In genomic region chr5:181280251-181280762, GRCh38 we compare ENCODE assay signal across 14 cellular contexts. TPM values are rescaled to one million over a fixed set of nuclear protein-coding genes. Genes with fewer than 3 reads are reported as not detected.
DNase-seq lines count a peak whose midpoint lies in the region; ATAC-seq, FAIRE-seq and TF ChIP-seq lines count a peak whose summit lies in the region.
"Had no signal": no experiment of that assay in that cellular context is flagged by ENCODE, and none has a peak within 500 bp of the region (broad histone marks: within the 10 kb centered on the region; RNA-seq: fewer than 3 reads in every experiment).

No MANE protein-coding gene starts in this region.

- WGBS in H1 (ENCODE audit: extremely low coverage in 1 of 2, insufficient coverage in 1 of 2, insufficient read length in 1 of 2, insufficient replicate concordance in 2 of 2, low coverage in 1 of 2, low lambda C conversion rate in 2 of 2, missing lambda C conversion rate in 1 of 2), 2 experiments = 2 to 100% methylated on average over 3 to 7 of the region's 7 CpGs
- WGBS in smooth muscle cell (ENCODE audit: low lambda C conversion rate) = 1% methylated on average over 7 of the region's 7 CpGs

- H4K5ac ChIP-seq in H1 (ENCODE audit: insufficient read length, low read depth, low read length) = no peak overlapping the region

- POLR2A ChIA-PET in H1 (lab: Charles Lee; ENCODE audit: partially characterized antibody) = interaction anchor here (0.8 to 3.8 kb wide), 8 partner anchors 20 to 92 kb away, joined by 3 to 40 read pairs (median 4); partner anchors contain the start of genes RACK1 and TRIM52

- no peak overlapping the region for H3K27ac ChIP-seq in HUES48 (ENCODE audit: low read depth, low read length)
- no peak overlapping the region for H3K27ac ChIP-seq in H1 (ENCODE audit: low read depth, low read length)
- no peak overlapping the region for H3K27ac ChIP-seq in iPS-20b (ENCODE audit: low read length)
- no peak overlapping the region for H3K27ac ChIP-seq in smooth muscle cell (ENCODE audit: low read depth)
- H3K27ac ChIP-seq: BLaER1 treated with 17β-estradiol and CSF1 and Interleukin-3, amounts not matched to agents 10 nM and 100 nM had no signal

- no peaks in the 10 kb centered on the region; the same call in none of the 2 replicates for H3K79me1 ChIP-seq in H1 (ENCODE audit: low read depth, low read length)

- no peak for FAIRE-seq in H1 (lab: Jason Lieb, UNC)
- no peak for FAIRE-seq in H54 (lab: Jason Lieb, UNC)
- FAIRE-seq: HTR-8/SVneo, RCC 7860 had no signal

- H3K23me2 ChIP-seq in H1 (ENCODE audit: low read depth, low read length) = peaks cover 15% of the 10 kb centered on the region; the same call in 1 of the 2 replicates

- H2BK12ac ChIP-seq in H1 (ENCODE audit: low read depth, low read length) = no peak overlapping the region

- no peak overlapping the region for H2BK20ac ChIP-seq in H1 (ENCODE audit: low read length)

- H4K91ac ChIP-seq in H1 (replicated peaks; ENCODE audit: insufficient read length, low read length) = no peak overlapping the region

- CTCF ChIA-PET in H1 (lab: Charles Lee; ENCODE audit: partially characterized antibody) = interaction anchor here (1.0 to 1.6 kb wide), 2 partner anchors 20 to 77 kb away, joined by 3 read pairs; partner anchors contain the start of gene TRIM52

- H2AK5ac ChIP-seq in H1 (ENCODE audit: low read depth, low read length) = no peak overlapping the region

- H3K56ac ChIP-seq in H1 (replicated peaks; ENCODE audit: insufficient read length, low read depth, low read length) = no peak overlapping the region

- H3K27me3 ChIP-seq in HUES48 (ENCODE audit: control insufficient read depth, insufficient read depth, low read length) = no peaks in the 10 kb centered on the region
- H3K27me3 ChIP-seq in H1 (replicated peaks in 1 of 4; ENCODE audit: control insufficient read depth in 3 of 4, extremely low read depth in 1 of 4, insufficient read depth in 3 of 4, low read length in 3 of 4) = no peaks in the 10 kb centered on the region
- no peaks in the 10 kb centered on the region for H3K27me3 ChIP-seq in iPS-20b (ENCODE audit: insufficient read depth, low read length)
- H3K27me3 ChIP-seq in smooth muscle cell (ENCODE audit: low read depth) = no peaks in the 10 kb centered on the region
- H3K27me3 ChIP-seq: BLaER1 treated with 17β-estradiol and CSF1 and Interleukin-3, amounts not matched to agents 10 nM and 100 nM had no signal

- no peak overlapping the region for H2BK5ac ChIP-seq in H1 (ENCODE audit: low read depth, low read length)

- H3F3A ChIP-seq in smooth muscle cell (ENCODE audit: low read depth) = no peaks in the 10 kb centered on the region

- H3K14ac ChIP-seq in H1 (ENCODE audit: insufficient read length) = no peak overlapping the region

- H3K4me2 ChIP-seq in H1 (ENCODE audit: insufficient read depth in 1 of 2, low read depth in 2 of 2, low read length in 2 of 2) = peak overlapping the region; percentile 56 to 79
- peak overlapping the region; percentile 89 for H3K4me2 ChIP-seq in smooth muscle cell
- H3K4me2 ChIP-seq: BLaER1 treated with 17β-estradiol and CSF1 and Interleukin-3, amounts not matched to agents 10 nM and 100 nM had no signal

- H3K79me2 ChIP-seq in H1 (ENCODE audit: control insufficient read depth in 1 of 2, insufficient read depth in 2 of 2, low read length in 2 of 2) (peaks cover 0 to 20% of the 10 kb centered on the region in 2 experiments; a peak in 3 of 4 replicates), smooth muscle cell (ENCODE audit: low read depth) (peaks cover 15% of the 10 kb centered on the region)

- H3K36me3 ChIP-seq in HUES48 (ENCODE audit: control insufficient read depth, insufficient read depth, low read length) (peaks cover 21% of the 10 kb centered on the region), H1 (ENCODE audit: control insufficient read depth in 2 of 4, insufficient read depth in 4 of 4, low read length in 3 of 4) (peaks cover 0 to 3% (median 1%) of the 10 kb centered on the region in 4 experiments; a peak in 3 of 8 replicates), iPS-20b (ENCODE audit: insufficient read depth, low read depth, low read length) (peaks cover 18% of the 10 kb centered on the region), smooth muscle cell (ENCODE audit: low read depth) (no peaks in the 10 kb centered on the region)
- H3K36me3 ChIP-seq: BLaER1 treated with 17β-estradiol and CSF1 and Interleukin-3, amounts not matched to agents 10 nM and 100 nM had no signal

- H3K4me1 ChIP-seq in HUES48 (ENCODE audit: control insufficient read depth, insufficient read depth, low read length) (no peaks in the 10 kb centered on the region), H1 (replicated peaks in 1 of 4; ENCODE audit: control insufficient read depth in 3 of 4, insufficient read depth in 4 of 4, low read length in 3 of 4) (no peaks in the 10 kb centered on the region), iPS-20b (ENCODE audit: insufficient read depth, low read length) (no peaks in the 10 kb centered on the region), smooth muscle cell (ENCODE audit: low read depth) (peaks cover 7% of the 10 kb centered on the region)
- H3K4me1 ChIP-seq: BLaER1 treated with 17β-estradiol and CSF1 and Interleukin-3, amounts not matched to agents 10 nM and 100 nM had no signal

- H3K9ac ChIP-seq in HUES48 (ENCODE audit: low read depth, low read length) = no peak overlapping the region
- peak overlapping the region in 1 of 4 experiments; percentile 32; a peak in 1 of 7 replicates for H3K9ac ChIP-seq in H1 (replicated peaks in 1 of 4; ENCODE audit: extremely low read depth in 1 of 4, low read depth in 3 of 4, low read length in 3 of 4)
- peak overlapping the region; percentile 92; the same call in 1 of the 2 replicates for H3K9ac ChIP-seq in iPS-20b (ENCODE audit: low read depth, low read length)
- no peak overlapping the region for H3K9ac ChIP-seq in smooth muscle cell (ENCODE audit: low read depth)
- H3K9ac ChIP-seq: BLaER1 treated with 17β-estradiol and CSF1 and Interleukin-3, amounts not matched to agents 10 nM and 100 nM had no signal

- H3K9me3 ChIP-seq in HUES48 (ENCODE audit: control insufficient read depth, insufficient read depth, low read length) (no peaks in the 10 kb centered on the region), H1 (ENCODE audit: insufficient read depth in 2 of 2, low read depth in 1 of 2, low read length in 1 of 2) (peaks cover 0 to 3% of the 10 kb centered on the region in 2 experiments; a peak in 1 of 4 replicates), iPS-20b (ENCODE audit: insufficient read depth, low read depth, low read length) (no peaks in the 10 kb centered on the region), smooth muscle cell (replicated peaks; ENCODE audit: low read depth) (no peaks in the 10 kb centered on the region)
- H3K9me3 ChIP-seq: BLaER1 treated with 17β-estradiol and CSF1 and Interleukin-3, amounts not matched to agents 10 nM and 100 nM had no signal

- no peak for TF ChIP-seq CTCF in H1 (IDR thresholded peaks at IDR 0.05; ENCODE audit: control extremely low read depth in 1 of 3, insufficient read depth in 1 of 3, low read depth in 1 of 3, low read length in 3 of 3)
- no peak for TF ChIP-seq CTCF in smooth muscle cell (IDR thresholded peaks at IDR 0.05; ENCODE audit: borderline replicate concordance, insufficient read depth, poor library complexity, severe bottlenecking)

- DNase-seq in H1 (ENCODE audit: low read depth in 1 of 2, low spot score in 2 of 2) = no peak
- DNase-seq in smooth muscle cell (lab: John Stamatoyannopoulos, UW; ENCODE audit: unreplicated experiment) = no peak
- no peak for DNase-seq in H54 (ENCODE audit: insufficient read length, low spot score)
- DNase-seq in NCI-H187 (lab: John Stamatoyannopoulos, UW) = no peak
- DNase-seq: DMS 273 treated with DMSO at 0.1 percent for 48 hours, KG1, NCI-H1092, NCI-H345 had no signal

- H4K8ac ChIP-seq in H1 (ENCODE audit: extremely low read depth, insufficient read depth, low read length) = no peak overlapping the region

- H3K4me3 ChIP-seq in HUES48 (ENCODE audit: low read depth, low read length) = peak overlapping the region; percentile 93
- H3K4me3 ChIP-seq in H1 (ENCODE audit: extremely low read depth in 1 of 4, insufficient read depth in 2 of 4, low read depth in 3 of 4, low read length in 4 of 4) = peak overlapping the region; percentile 54 to 93 (median 88); a peak in 7 of 8 replicates
- H3K4me3 ChIP-seq in iPS-20b (ENCODE audit: low read length) = peak overlapping the region; percentile 85
- H3K4me3 ChIP-seq in smooth muscle cell = peak overlapping the region; percentile 73
- H3K4me3 ChIP-seq: BLaER1 treated with 17β-estradiol and CSF1 and Interleukin-3, amounts not matched to agents 10 nM and 100 nM had no signal

- no peak overlapping the region for H2BK15ac ChIP-seq in H1 (ENCODE audit: low read length)

- no peak for TF ChIP-seq EP300 in H1 (IDR thresholded peaks at IDR 0.05; ENCODE audit: borderline replicate concordance in 1 of 2, low read depth in 2 of 2, low read length in 2 of 2)

- no peak overlapping the region for H3K18ac ChIP-seq in H1 (ENCODE audit: extremely low read depth, low read length)

- TF ChIP-seq POLR2A in H1 (IDR thresholded peaks at IDR 0.05; ENCODE audit: control extremely low read depth in 1 of 2, low read depth in 2 of 2, low read length in 2 of 2) (no peak), H54 (IDR thresholded peaks at IDR 0.05; ENCODE audit: low read depth, low read length) (no peak)

- no peak for ATAC-seq in HG03045 (IDR thresholded peaks at IDR 0.05; ENCODE audit: unreplicated experiment)

- 0 out of 2 replicates have a peak overlapping the region, but pooled peaks have one; percentile 24 for H2AFZ ChIP-seq in H1 (ENCODE audit: low read length)
- H2AFZ ChIP-seq in smooth muscle cell (ENCODE audit: low read depth) = peak overlapping the region; percentile 56

- H4K20me1 ChIP-seq in H1 (replicated peaks in 1 of 2; ENCODE audit: control insufficient read depth in 1 of 2, insufficient read depth in 2 of 2, low read length in 2 of 2) = peaks cover 2 to 8% of the 10 kb centered on the region in 2 experiments
- peaks cover 21% of the 10 kb centered on the region for H4K20me1 ChIP-seq in smooth muscle cell (ENCODE audit: low read depth)
- H4K20me1 ChIP-seq: BLaER1 treated with 17β-estradiol and CSF1 and Interleukin-3, amounts not matched to agents 10 nM and 100 nM had no signal

- no peak overlapping the region for H2BK120ac ChIP-seq in H1 (replicated peaks; ENCODE audit: low read depth, low read length)

- TF ChIP-seq RAD21 in H1 (IDR thresholded peaks at IDR 0.05 in 1 of 2, conservative IDR thresholded peaks at IDR 0.05 in 1 of 2; ENCODE audit: low read depth in 2 of 2, low read length in 2 of 2) = no peak

- H3K23ac ChIP-seq in H1 (ENCODE audit: insufficient read length) = no peak overlapping the region

- no peak overlapping the region for H3K4ac ChIP-seq in H1 (replicated peaks; ENCODE audit: insufficient read length, low read depth, low read length)

RNA-seq across cellular contexts. Expression of gene TRIM52, which starts 19.4 kb away (rescaled TPM):
- total RNA-seq in H1 (2021; fragmentation: NEBNext Ultra II Directional; extraction: Animal tissue kit (Norgen Biotek cat#: 25700)) = 5.7 and 6.2 TPM in 2 replicates
- polyA plus RNA-seq in H1 (2011; rRNA removed) (2.3 and 4.2 TPM in 2 replicates), smooth muscle cell (3.2 and 4.8 TPM in 2 replicates)
- polyA plus RNA-seq in H1 (2011; cell fraction: cytosol; rRNA removed) = 6.2 TPM
- 6.8 TPM for polyA plus RNA-seq in H1 (2011; cell fraction: nucleus; rRNA removed)
- polyA plus RNA-seq in H1 (2012, experiment 1 of 2) = 8.8 to 10.6 TPM (median 9.8 TPM) in 4 replicates
- 0.70 TPM for polyA plus RNA-seq in H1 (2012, experiment 2 of 2)
- 5.1 TPM for polyA plus RNA-seq in H1 (2013, experiment 1 of 2)
- 4.3 TPM for polyA plus RNA-seq in H1 (2013, experiment 2 of 2)
- polyA minus RNA-seq in H1 (2011; rRNA and poly(A)+ RNA removed) = 5.5 and 6.2 TPM in 2 replicates
- 2.3 TPM for polyA minus RNA-seq in H1 (2011; cell fraction: cytosol; rRNA and poly(A)+ RNA removed)
- 4.6 TPM for polyA minus RNA-seq in H1 (2011; cell fraction: nucleus; rRNA and poly(A)+ RNA removed)
- total RNA-seq in smooth muscle cell = 5.0 and 6.9 TPM in 2 replicates

RNA-seq across cellular contexts. Expression of gene RACK1, which starts 36.6 kb away (rescaled TPM):
- total RNA-seq in H1 (2021; fragmentation: NEBNext Ultra II Directional; extraction: Animal tissue kit (Norgen Biotek cat#: 25700)) = 2,564 and 2,589 TPM in 2 replicates
- 7,578 and 7,971 TPM in 2 replicates for polyA plus RNA-seq in H1 (2011; rRNA removed)
- polyA plus RNA-seq in H1 (2011; cell fraction: cytosol; rRNA removed) = 6,759 TPM
- 7,543 TPM for polyA plus RNA-seq in H1 (2011; cell fraction: nucleus; rRNA removed)
- polyA plus RNA-seq in H1 (2012, experiment 1 of 2) = 3,817 to 4,876 TPM (median 4,535 TPM) in 4 replicates
- 4,888 TPM for polyA plus RNA-seq in H1 (2012, experiment 2 of 2)
- 2,646 TPM for polyA plus RNA-seq in H1 (2013, experiment 1 of 2)
- 2,607 TPM for polyA plus RNA-seq in H1 (2013, experiment 2 of 2)
- polyA minus RNA-seq in H1 (2011; rRNA and poly(A)+ RNA removed) = 7,141 and 7,318 TPM in 2 replicates
- 3,305 TPM for polyA minus RNA-seq in H1 (2011; cell fraction: cytosol; rRNA and poly(A)+ RNA removed)
- polyA minus RNA-seq in H1 (2011; cell fraction: nucleus; rRNA and poly(A)+ RNA removed) = 3,286 TPM
- 2,098 and 2,144 TPM in 2 replicates for total RNA-seq in smooth muscle cell
- polyA plus RNA-seq in smooth muscle cell = 617 and 686 TPM in 2 replicates

RNA-seq across cellular contexts. Expression of gene TRIM41, which starts 57.2 kb away (rescaled TPM):
- 21.2 and 21.6 TPM in 2 replicates for total RNA-seq in H1 (2021; fragmentation: NEBNext Ultra II Directional; extraction: Animal tissue kit (Norgen Biotek cat#: 25700))
- polyA plus RNA-seq in H1 (2011; rRNA removed) (12.9 and 18.0 TPM in 2 replicates), smooth muscle cell (2.4 and 2.6 TPM in 2 replicates)
- 19.8 TPM for polyA plus RNA-seq in H1 (2011; cell fraction: cytosol; rRNA removed)
- polyA plus RNA-seq in H1 (2011; cell fraction: nucleus; rRNA removed) = 79.7 TPM
- 19.4 to 26.5 TPM (median 23.3 TPM) in 4 replicates for polyA plus RNA-seq in H1 (2012, experiment 1 of 2)
- polyA plus RNA-seq in H1 (2012, experiment 2 of 2) = 10.8 TPM
- 15.0 TPM for polyA plus RNA-seq in H1 (2013, experiment 1 of 2)
- 13.5 TPM for polyA plus RNA-seq in H1 (2013, experiment 2 of 2)
- polyA minus RNA-seq in H1 (2011; rRNA and poly(A)+ RNA removed) = 4.7 and 7.7 TPM in 2 replicates
- polyA minus RNA-seq in H1 (2011; cell fraction: cytosol; rRNA and poly(A)+ RNA removed) = 6.7 TPM
- polyA minus RNA-seq in H1 (2011; cell fraction: nucleus; rRNA and poly(A)+ RNA removed) = 19.8 TPM
- total RNA-seq in smooth muscle cell = 6.3 and 7.5 TPM in 2 replicates
